Comparison of ENCODE assay signal across 8 cellular contexts in the genomic region with DNA sequence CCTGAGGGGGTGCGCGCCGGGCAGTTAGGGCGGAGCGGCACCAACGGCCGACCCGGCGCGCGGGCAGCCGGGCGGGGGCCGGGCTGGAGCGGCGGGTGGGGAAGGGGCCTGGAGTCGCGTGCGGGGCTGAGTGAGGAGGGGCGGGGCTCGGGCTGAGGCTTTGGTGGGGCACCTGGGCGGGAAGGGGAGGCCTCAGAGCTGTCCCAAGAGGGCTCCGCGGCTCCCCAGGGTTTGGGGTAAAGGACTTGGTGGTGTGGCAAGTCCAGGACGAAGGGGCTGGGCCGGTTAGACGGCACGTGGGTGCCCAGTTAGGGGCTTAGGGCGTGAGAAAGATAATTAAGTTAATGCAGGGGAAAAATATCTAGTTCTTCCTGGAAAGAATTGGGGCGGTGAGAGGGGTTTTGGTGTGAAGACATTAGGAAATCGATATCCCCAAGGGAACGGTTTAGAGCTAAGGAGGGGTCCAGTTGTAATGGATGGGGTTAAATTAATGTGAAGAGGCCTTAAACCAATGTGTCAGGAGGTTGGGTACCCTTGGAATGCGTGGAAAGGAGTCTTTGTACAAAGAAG. TPM values are rescaled to one million over a fixed set of nuclear protein-coding genes. Genes with fewer than 3 reads are reported as not detected.
DNase-seq lines count a peak whose midpoint lies in the region; ATAC-seq and TF ChIP-seq lines count a peak whose summit lies in the region.

No MANE protein-coding gene starts in this region.

- peaks cover 40% of the 10 kb centered on the region for H3K4me1 Mint-ChIP-seq in activated B cell treated with CpG ODN at 0.5 μM for 24 hours

- no peaks in the 10 kb centered on the region for H3F3A ChIP-seq in GM23248 (ENCODE audit: insufficient read depth)

- no peaks in the 10 kb centered on the region for H3K9me2 ChIP-seq in GM23248 (ENCODE audit: insufficient read depth)

- H3K9me3 ChIP-seq in GM23248 (ENCODE audit: low read depth) (no peaks in the 10 kb centered on the region), esophagus (ENCODE audit: control insufficient read depth in 2 of 2, insufficient read depth in 1 of 2, low read depth in 1 of 2, low read length in 1 of 2) (no peaks in the 10 kb centered on the region), ovary (no peaks in the 10 kb centered on the region)

- TF ChIP-seq EP300 in ovary (IDR thresholded peaks at IDR 0.05), result no peak

- TF ChIP-seq CTCF in activated B cell treated with CpG ODN at 0.5 μM for 24 hours (IDR thresholded peaks at IDR 0.05), result no peak
- no peak for TF ChIP-seq CTCF in ovary (IDR thresholded peaks at IDR 0.05)

- peak overlapping the region; percentile 93 for H3K4me3 Mint-ChIP-seq in activated B cell treated with CpG ODN at 0.5 μM for 24 hours

- H3K36me3 ChIP-seq in GM23248 (ENCODE audit: low read depth) (0 out of 2 replicates have a peak, but pooled peaks cover 5% of the 10 kb centered on the region), esophagus (ENCODE audit: control insufficient read depth in 2 of 2, insufficient read depth in 2 of 2, low read length in 1 of 2) (peaks cover 7 to 29% of the 10 kb centered on the region in 2 donors), ovary (no peaks in the 10 kb centered on the region)

- peak overlapping the region; percentile 45; the same call in 1 of the 2 replicates for H3K27ac ChIP-seq in GM23248
- peak overlapping the region; percentile 80 to 87 for H3K27ac ChIP-seq in esophagus (ENCODE audit: low read depth in 2 of 2, low read length in 1 of 2)
- H3K27ac ChIP-seq in ovary, result peak overlapping the region; percentile 84 to 85

- H3K4me1 ChIP-seq in GM23248 (ENCODE audit: insufficient read depth), result peaks cover 10% of the 10 kb centered on the region
- H3K4me1 ChIP-seq in esophagus (ENCODE audit: control insufficient read depth in 2 of 2, insufficient read depth in 2 of 2, low read length in 1 of 2), result peaks cover 0 to 8% of the 10 kb centered on the region in 2 donors
- H3K4me1 ChIP-seq in ovary (ENCODE audit: insufficient read depth), result peaks cover 5% of the 10 kb centered on the region

- CTCF ChIA-PET in activated B cell treated with CpG ODN at 0.5 μM for 24 hours (lab: Charles Lee), result no interaction called here

- no peaks in the 10 kb centered on the region for H3K27me3 Mint-ChIP-seq in activated B cell treated with CpG ODN at 0.5 μM for 24 hours

- peaks cover 53% of the 10 kb centered on the region for H3K36me3 Mint-ChIP-seq in activated B cell treated with CpG ODN at 0.5 μM for 24 hours (ENCODE audit: low read depth)

- DNase-seq in GM23248, result no peak
- DNase-seq in activated B cell treated with CpG ODN at 0.5 μM for 24 hours, result peak; percentile 68
- peak in 3 of 5 donors; percentile 48 to 66 (median 53) for DNase-seq in ovary
- no peak for DNase-seq in SW 1271 (lab: John Stamatoyannopoulos, UW)
- no peak for DNase-seq in epidermal melanocyte (ENCODE audit: insufficient read length, low spot score)

- TF ChIP-seq POLR2A in ovary (IDR thresholded peaks at IDR 0.05), result no peak

- H2AFZ ChIP-seq in GM23248, result peak overlapping the region; percentile 39

- ATAC-seq in activated B cell treated with CpG ODN at 0.5 μM for 24 hours (ENCODE audit: low read depth), result peak; percentile 16
- no peak for ATAC-seq in HG03460 (IDR thresholded peaks at IDR 0.05; ENCODE audit: unreplicated experiment)
- no peak for ATAC-seq in HG02885 (IDR thresholded peaks at IDR 0.05; ENCODE audit: poor library complexity, unreplicated experiment)

- peak overlapping the region; percentile 98 for H3K4me2 ChIP-seq in GM23248 (ENCODE audit: unreplicated experiment)

- intact Hi-C loops in activated B cell treated with CpG ODN at 0.5 μM for 24 hours (cut with micrococcal nuclease) (loop anchor here (1.0 to 5.0 kb wide), 3 partner anchors 8 to 249 kb away; a partner anchor contains a TSS), ovary (cut with DNase I) (no loop called here)

- WGBS in GM23248 (ENCODE audit: low coverage in 1 of 2, low lambda C conversion rate in 2 of 2, missing lambda C conversion rate in 2 of 2), 2 experiments, result 1 to 2% methylated on average over 9 to 33 of the region's 33 CpGs
- WGBS in esophagus, 2 donors, result 0 to 1% methylated on average over 27 to 33 of the region's 33 CpGs
- 0 to 1% (median 1%) methylated on average over 33 of the region's 33 CpGs for WGBS in ovary, 3 donors

- peaks cover 55% of the 10 kb centered on the region for H3K79me2 ChIP-seq in GM23248 (ENCODE audit: insufficient read depth)

- peak overlapping the region; percentile 83 for H3K27ac Mint-ChIP-seq in activated B cell treated with CpG ODN at 0.5 μM for 24 hours

- no peaks in the 10 kb centered on the region for H4K20me1 ChIP-seq in GM23248 (ENCODE audit: insufficient read depth)

- H3K27me3 ChIP-seq in GM23248 (replicated peaks; ENCODE audit: insufficient read depth) (no peaks in the 10 kb centered on the region), esophagus (ENCODE audit: control insufficient read depth in 1 of 2, insufficient read depth in 2 of 2, low read length in 2 of 2) (no peaks in the 10 kb centered on the region), ovary (no peaks in the 10 kb centered on the region)

- H3K9me3 Mint-ChIP-seq in activated B cell treated with CpG ODN at 0.5 μM for 24 hours, result no peaks in the 10 kb centered on the region

- POLR2A ChIA-PET in activated B cell treated with CpG ODN at 0.5 μM for 24 hours (lab: Charles Lee), result interaction anchor here (0.6 to 2.2 kb wide), 26 partner anchors 8 to 812 kb away, joined by 3 to 21 read pairs (median 4); a partner anchor contains a TSS

- in situ Hi-C loops in GM23248 (cut with MboI), result no loop called here

- peak overlapping the region; percentile 94 for H3K9ac ChIP-seq in GM23248

- H3K4me3 ChIP-seq in GM23248, result peak overlapping the region; percentile 99
- H3K4me3 ChIP-seq in esophagus (ENCODE audit: low read depth in 1 of 2, low read length in 2 of 2), result peak overlapping the region; percentile 86 to 87
- H3K4me3 ChIP-seq in ovary, result peak overlapping the region; percentile 49

RNA-seq across cellular contexts. Expression of a gene that starts 0.5 kb away (rescaled TPM):
- 16.1 and 19.5 TPM in 2 replicates for total RNA-seq in GM23248 (2014; rRNA removed; shearing (Covaris generic))
- polyA plus RNA-seq in GM23248 (2016; fragmentation: Nextera tagmentation; extraction: Ambion mirVana) (14.8 and 16.6 TPM in 2 replicates), esophagus (1 to 10 TPM; 6.5 to 8.9 TPM), ovary (10 to 100 TPM in 1 of 2 donors, 1 to 10 TPM in 1; 2.4 to 14.9 TPM)
- total RNA-seq in activated B cell treated with CpG ODN at 0.5 μM for 24 hours (27.7 and 29.6 TPM in 2 replicates), ovary (10 to 100 TPM; 10.3 to 24.6 (median 18.2) TPM)

RNA-seq across cellular contexts. Expression of a gene that starts 6.5 kb away (rescaled TPM):
- not detected in 2 replicates for total RNA-seq in GM23248 (2014; rRNA removed; shearing (Covaris generic))
- not detected in 2 replicates for polyA plus RNA-seq in GM23248 (2016; fragmentation: Nextera tagmentation; extraction: Ambion mirVana)
- 0.09 and 0.15 TPM in 2 replicates for total RNA-seq in activated B cell treated with CpG ODN at 0.5 μM for 24 hours
- polyA plus RNA-seq in esophagus, result 1 to 10 TPM; 1.1 to 1.4 TPM
- 10 to 100 TPM in 2 of 7 donors, 1 to 10 TPM in 5; 1.7 to 16.3 (median 3.7) TPM for total RNA-seq in ovary
- polyA plus RNA-seq in ovary, result 1 to 10 TPM; 2.9 to 5.3 TPM

RNA-seq across cellular contexts. Expression of a gene that starts 55.8 kb away (rescaled TPM):
- 0.38 and 1.5 TPM in 2 replicates for total RNA-seq in GM23248 (2014; rRNA removed; shearing (Covaris generic))
- polyA plus RNA-seq in GM23248 (2016; fragmentation: Nextera tagmentation; extraction: Ambion mirVana) (3.0 and 4.6 TPM in 2 replicates), esophagus (under 1 TPM; 0.39 to 0.79 TPM), ovary (1 to 10 TPM in 1 of 2 donors, under 1 TPM in 1; 0.52 to 1.2 TPM)
- total RNA-seq in activated B cell treated with CpG ODN at 0.5 μM for 24 hours (508 and 577 TPM in 2 replicates), ovary (1 to 10 TPM in 4 of 7 donors, under 1 TPM in 2, not detected in 1; 0.72 to 4.3 (median 1.4) TPM)

Comparison
In these comparisons a context has a peak if more than half of its experiments do, and no peak if none do; other contexts are left out.
1. DNase-seq: peak in activated B cell treated with CpG ODN at 0.5 μM for 24 hours (single experiment) and ovary (3 of 5); none in GM23248 (single experiment), SW 1271 (0 of 2) and epidermal melanocyte (single experiment).
2. H3K4me3 ChIP-seq: peak in every context shown above with its lines; median percentile 99 in GM23248; 86 in esophagus; 49 in ovary.
3. RNA of a gene that starts 55.8 kb away (total RNA-seq): 508 to 577 TPM in activated B cell treated with CpG ODN at 0.5 μM for 24 hours; 0.38 to 1.5 TPM in GM23248 and 0.72 to 4.3 TPM in ovary; every median in the first group is over 10 times any median in the second.
4. Peak in every context shown above with its lines, with median percentiles within 50 percentile points of each other: H3K27ac ChIP-seq.